8 cellular contexts compared by ENCODE assay signal in genomic region chr1:109619655-109620395, GRCh38. TPM values are rescaled to one million over a fixed set of nuclear protein-coding genes. Genes with fewer than 3 reads are reported as not detected.
DNase-seq lines count a peak whose midpoint lies in the region; ATAC-seq and TF ChIP-seq lines count a peak whose summit lies in the region.

AMPD2 (plus strand) TSS chr1:109619837; CDS start chr1:109621176, 1,339 bp downstream.

- intact Hi-C loops in lower lobe of right lung (cut with DNase I), result no loop called here

- H3K9ac ChIP-seq in duodenal mucosa (ENCODE audit: low read depth in 1 of 2, low read length in 2 of 2), result peak within 1 kb of the TSS; percentile 79 to 93

- H3K4me1 ChIP-seq in duodenal mucosa (ENCODE audit: control insufficient read depth in 1 of 2, insufficient read depth in 2 of 2, low read length in 2 of 2) (peaks cover 60 to 66% of the 10 kb centered on the region in 2 donors), lower lobe of right lung (peaks cover 75% of the 10 kb centered on the region)

- no peak for TF ChIP-seq CTCF in 22Rv1 (IDR thresholded peaks at IDR 0.05)
- no peak for TF ChIP-seq CTCF in lower lobe of right lung (IDR thresholded peaks at IDR 0.05)

- TF ChIP-seq POLR2A in GM15510 (IDR thresholded peaks at IDR 0.05; ENCODE audit: borderline replicate concordance, extremely low read depth, insufficient read length), result peak; percentile 80

- no peaks in the 10 kb centered on the region for H3K36me3 ChIP-seq in duodenal mucosa (ENCODE audit: control insufficient read depth in 1 of 2, insufficient read depth in 2 of 2, low read length in 2 of 2)
- no peaks in the 10 kb centered on the region for H3K36me3 ChIP-seq in lower lobe of right lung

- ATAC-seq in HG02973 (IDR thresholded peaks at IDR 0.05; ENCODE audit: unreplicated experiment) (peak; percentile 37), lower lobe of right lung (peak; percentile 79 to 82)

- DNase-seq in NCI-H446 treated with DMSO at 0.1 percent for 48 hours (lab: John Stamatoyannopoulos, UW) (peak; percentile 46), lower lobe of right lung (peak; percentile 90)
- DNase-seq in activated CD4-positive, alpha-beta T cell treated with anti-CD3 and anti-CD28 coated beads, Interleukin-2, amount 50 U/mL, for 4 hours, result peak; percentile 59 to 63
- DNase-seq in stimulated activated CD4-positive, alpha-beta T cell treated with anti-CD3 and anti-CD28 coated beads, TNF-alpha, amount 100 ng/mL, for 48 hours (ENCODE audit: low read depth in 3 of 3), result peak; percentile 51 to 74 (median 61)

- H3K9me3 ChIP-seq in duodenal mucosa (ENCODE audit: control insufficient read depth in 1 of 2, low read length in 2 of 2), result no peaks in the 10 kb centered on the region
- no peaks in the 10 kb centered on the region for H3K9me3 ChIP-seq in lower lobe of right lung

- H3K27me3 ChIP-seq in duodenal mucosa (ENCODE audit: control insufficient read depth in 1 of 2, insufficient read depth in 2 of 2, low read length in 2 of 2) (no peaks in the 10 kb centered on the region), lower lobe of right lung (ENCODE audit: low read depth) (no peaks in the 10 kb centered on the region)

- peak within 1 kb of the TSS; percentile 84 for H3K27ac ChIP-seq in 22Rv1
- peak within 1 kb of the TSS; percentile 74 for H3K27ac ChIP-seq in duodenal mucosa (ENCODE audit: low read depth, low read length)
- peak within 1 kb of the TSS; percentile 87 for H3K27ac ChIP-seq in lower lobe of right lung

- H3K4me3 ChIP-seq in duodenal mucosa (ENCODE audit: low read depth in 1 of 2, low read length in 2 of 2) (peak within 1 kb of the TSS; percentile 89 to 98), lower lobe of right lung (peak within 1 kb of the TSS; percentile 85)

RNA-seq across cellular contexts. Expression of gene AMPD2, which starts in this region (rescaled TPM):
- total RNA-seq in lower lobe of right lung, result 55.9 TPM

Comparison
In these comparisons a context has a peak if more than half of its experiments do, and no peak if none do; other contexts are left out.
1. Peak in every context shown above with its lines: DNase-seq, ATAC-seq, H3K4me3 ChIP-seq and H3K27ac ChIP-seq.